Comparison of ENCODE assay signal across 19 cellular contexts in genomic region chr9:4177970-4178758, GRCh38.
"Had no signal": no experiment of that assay in that cellular context is flagged by ENCODE, and none has a peak within 500 bp of the region (broad histone marks: within the 10 kb centered on the region; RNA-seq: fewer than 3 reads in every experiment).

No MANE protein-coding gene starts in this region.

- ATAC-seq: activated CD4-positive, CD25-positive, alpha-beta regulatory T cell treated with anti-CD3 and anti-CD28 coated beads, Interleukin-2, amount 50 U/mL, for 24 hours; activated CD8-positive, alpha-beta T cell treated with anti-CD3 and anti-CD28 coated beads for 36 hours; activated T-cell treated with anti-CD3 and anti-CD28 coated beads, Interleukin-2, amount 50 U/mL, for 72 hours had no signal

- H3K4me3 ChIP-seq: adrenal gland, breast epithelium had no signal

- H3K27me3 ChIP-seq: adrenal gland, breast epithelium had no signal

- H3K36me3 ChIP-seq: adrenal gland, breast epithelium had no signal

- H3K4me1 ChIP-seq: breast epithelium had no signal

- H3K27ac ChIP-seq: adrenal gland, breast epithelium had no signal

- H3K9me3 ChIP-seq: adrenal gland, breast epithelium had no signal

- DNase-seq: activated CD4-positive, alpha-beta T cell treated with anti-CD3 and anti-CD28 coated beads for 4 hours; activated CD8-positive, alpha-beta memory T cell treated with anti-CD3 and anti-CD28 coated beads, Interleukin-2, amount 50 U/mL, for 4 hours; activated CD8-positive, alpha-beta T cell treated with anti-CD3 and anti-CD28 coated beads for 36 hours; activated naive CD4-positive, alpha-beta T cell treated with anti-CD3 and anti-CD28 coated beads, Interleukin-2, amount 50 U/mL, for 16 hours; activated naive CD8-positive, alpha-beta T cell treated with anti-CD3 and anti-CD28 coated beads, Interleukin-2, amount 10 ng/mL, durations not matched to agents 7 days and 5 days; activated T-cell treated with anti-CD3 and anti-CD28 coated beads, Interleukin-2, amount 50 U/mL, for 72 hours; adrenal gland; aorta; caudate nucleus; Kasumi-1; NCI-H1105 treated with DMSO at 0.1 percent for 48 hours; NCI-H1436 treated with DMSO at 0.1 percent for 48 hours; NCI-H187; NCI-H2081; NCI-H446; NCI-H524; SHP77 treated with DMSO at 0.1 percent for 48 hours had no signal
